In genomic region chr22:37819100-37819433, GRCh38 we compare ENCODE assay signal across 9 cellular contexts. TPM values are rescaled to one million over a fixed set of nuclear protein-coding genes. Genes with fewer than 3 reads are reported as not detected.
DNase-seq lines count a peak whose midpoint lies in the region; ATAC-seq lines count a peak whose summit lies in the region.
"Had no signal": no experiment of that assay in that cellular context is flagged by ENCODE, and none has a peak within 500 bp of the region (broad histone marks: within the 10 kb centered on the region; RNA-seq: fewer than 3 reads in every experiment).

No MANE protein-coding gene starts in this region.

- DNase-seq in H7 (no peak), immature natural killer cell (no peak), activated gamma-delta T cell (lab: John Stamatoyannopoulos, UW) (no peak)
- no peak for DNase-seq in activated naive CD8-positive, alpha-beta T cell treated with anti-CD3 and anti-CD28 coated beads, Interleukin-2, amount 10 ng/mL, durations not matched to agents 7 days and 5 days
- DNase-seq in stimulated activated effector memory CD8-positive, alpha-beta T cell treated with anti-CD3 and anti-CD28 coated beads, Interleukin-12 subunit alpha, Interleukin-12 subunit beta, amount 100 ng/mL, for 72 hours (ENCODE audit: low spot score in 2 of 2): no peak
- no peak for DNase-seq in activated CD8-positive, alpha-beta memory T cell treated with anti-CD3 and anti-CD28 coated beads for 24 hours
- no peak for DNase-seq in stimulated activated naive CD4-positive, alpha-beta T cell (lab: John Stamatoyannopoulos, UW)
- DNase-seq: NCI-H2171 had no signal

- peak overlapping the region; percentile 51 for H3K4me3 Mint-ChIP-seq in activated naive CD8-positive, alpha-beta T cell treated with anti-CD3 and anti-CD28 coated beads, Interleukin-2, amount 10 ng/mL, durations not matched to agents 7 days and 5 days
- H3K4me3 Mint-ChIP-seq in immature natural killer cell: peak overlapping the region; percentile 61 to 73 (median 65)
- H3K4me3 Mint-ChIP-seq in stimulated activated effector memory CD8-positive, alpha-beta T cell treated with anti-CD3 and anti-CD28 coated beads, Interleukin-12 subunit alpha, Interleukin-12 subunit beta, amount 100 ng/mL, for 72 hours: peak overlapping the region; percentile 50

- H3K4me1 Mint-ChIP-seq in activated naive CD8-positive, alpha-beta T cell treated with anti-CD3 and anti-CD28 coated beads, Interleukin-2, amount 10 ng/mL, durations not matched to agents 7 days and 5 days: peaks cover 13% of the 10 kb centered on the region
- H3K4me1 Mint-ChIP-seq in immature natural killer cell: peaks cover 11 to 16% of the 10 kb centered on the region in 2 donors
- peaks cover 8% of the 10 kb centered on the region for H3K4me1 Mint-ChIP-seq in stimulated activated effector memory CD8-positive, alpha-beta T cell treated with anti-CD3 and anti-CD28 coated beads, Interleukin-12 subunit alpha, Interleukin-12 subunit beta, amount 100 ng/mL, for 72 hours

- ATAC-seq in activated naive CD8-positive, alpha-beta T cell treated with anti-CD3 and anti-CD28 coated beads, Interleukin-2, amount 10 ng/mL, durations not matched to agents 7 days and 5 days (ENCODE audit: low read depth): no peak
- no peak for ATAC-seq in stimulated activated effector memory CD8-positive, alpha-beta T cell treated with anti-CD3 and anti-CD28 coated beads, Interleukin-12 subunit alpha, Interleukin-12 subunit beta, amount 100 ng/mL, for 72 hours
- ATAC-seq in HG03469 (IDR thresholded peaks at IDR 0.05; ENCODE audit: unreplicated experiment): no peak

- no peaks in the 10 kb centered on the region for H3K36me3 Mint-ChIP-seq in activated naive CD8-positive, alpha-beta T cell treated with anti-CD3 and anti-CD28 coated beads, Interleukin-2, amount 10 ng/mL, durations not matched to agents 7 days and 5 days
- H3K36me3 Mint-ChIP-seq in immature natural killer cell: no peaks in the 10 kb centered on the region
- H3K36me3 Mint-ChIP-seq in stimulated activated effector memory CD8-positive, alpha-beta T cell treated with anti-CD3 and anti-CD28 coated beads, Interleukin-12 subunit alpha, Interleukin-12 subunit beta, amount 100 ng/mL, for 72 hours: peaks cover 6% of the 10 kb centered on the region

- H3K36me3 ChIP-seq in H7 (replicated peaks; ENCODE audit: control insufficient read depth, insufficient read depth, low read length): peaks cover 8% of the 10 kb centered on the region

- H3K27me3 ChIP-seq in H7 (ENCODE audit: control insufficient read depth, insufficient read depth, low read length): peaks cover 31% of the 10 kb centered on the region

- POLR2A ChIA-PET in activated naive CD8-positive, alpha-beta T cell treated with anti-CD3 and anti-CD28 coated beads, Interleukin-2, amount 10 ng/mL, durations not matched to agents 7 days and 5 days (lab: Charles Lee): interaction anchor here (0.9 to 1.6 kb wide), 4 partner anchors 14 to 77 kb away, joined by 3 to 7 read pairs (median 4); partner anchors contain the start of gene ANKRD54

- no peaks in the 10 kb centered on the region for H3K9me3 Mint-ChIP-seq in activated naive CD8-positive, alpha-beta T cell treated with anti-CD3 and anti-CD28 coated beads, Interleukin-2, amount 10 ng/mL, durations not matched to agents 7 days and 5 days
- H3K9me3 Mint-ChIP-seq in immature natural killer cell: no peaks in the 10 kb centered on the region
- no peaks in the 10 kb centered on the region for H3K9me3 Mint-ChIP-seq in stimulated activated effector memory CD8-positive, alpha-beta T cell treated with anti-CD3 and anti-CD28 coated beads, Interleukin-12 subunit alpha, Interleukin-12 subunit beta, amount 100 ng/mL, for 72 hours

- peaks cover 32% of the 10 kb centered on the region for H3K27me3 Mint-ChIP-seq in activated naive CD8-positive, alpha-beta T cell treated with anti-CD3 and anti-CD28 coated beads, Interleukin-2, amount 10 ng/mL, durations not matched to agents 7 days and 5 days
- peaks cover 5 to 9% (median 8%) of the 10 kb centered on the region in 3 donors for H3K27me3 Mint-ChIP-seq in immature natural killer cell (ENCODE audit: low read depth in 3 of 3)

- H3K27ac Mint-ChIP-seq in activated naive CD8-positive, alpha-beta T cell treated with anti-CD3 and anti-CD28 coated beads, Interleukin-2, amount 10 ng/mL, durations not matched to agents 7 days and 5 days: no peak overlapping the region
- H3K27ac Mint-ChIP-seq in immature natural killer cell: no peak overlapping the region
- H3K27ac Mint-ChIP-seq in stimulated activated effector memory CD8-positive, alpha-beta T cell treated with anti-CD3 and anti-CD28 coated beads, Interleukin-12 subunit alpha, Interleukin-12 subunit beta, amount 100 ng/mL, for 72 hours: no peak overlapping the region

- peak overlapping the region; percentile 49 for H3K4me3 ChIP-seq in H7 (ENCODE audit: insufficient read depth, low read depth, low read length)

RNA-seq across cellular contexts. Expression of gene GALR3, which starts 4.1 kb away (rescaled TPM):
- not detected in 2 replicates for total RNA-seq in H7 (2014; rRNA removed; shearing (Covaris generic))
- not detected for total RNA-seq in activated naive CD8-positive, alpha-beta T cell treated with anti-CD3 and anti-CD28 coated beads, Interleukin-2, amount 10 ng/mL, durations not matched to agents 7 days and 5 days
- not detected for polyA plus RNA-seq in immature natural killer cell

RNA-seq across cellular contexts. Expression of gene GCAT, which starts 11.3 kb away (rescaled TPM):
- total RNA-seq in H7 (2014; rRNA removed; shearing (Covaris generic)): 35.1 and 45.0 TPM in 2 replicates
- total RNA-seq in activated naive CD8-positive, alpha-beta T cell treated with anti-CD3 and anti-CD28 coated beads, Interleukin-2, amount 10 ng/mL, durations not matched to agents 7 days and 5 days: 10 to 100 TPM in 1 of 2 experiments, 1 to 10 TPM in 1; 9.8 to 10.1 TPM
- under 1 TPM in 2 of 3 donors, not detected in 1; 0.64 to 0.71 TPM for polyA plus RNA-seq in immature natural killer cell

RNA-seq across cellular contexts. Expression of gene ANKRD54, which starts 25.1 kb away (rescaled TPM):
- 16.9 and 25.2 TPM in 2 replicates for total RNA-seq in H7 (2014; rRNA removed; shearing (Covaris generic))
- 10 to 100 TPM; 22.2 to 23.3 TPM for total RNA-seq in activated naive CD8-positive, alpha-beta T cell treated with anti-CD3 and anti-CD28 coated beads, Interleukin-2, amount 10 ng/mL, durations not matched to agents 7 days and 5 days
- polyA plus RNA-seq in immature natural killer cell: 10 to 100 TPM in 2 of 3 donors, 1 to 10 TPM in 1; 6.2 to 15.8 (median 12.4) TPM

RNA-seq across cellular contexts. Expression of gene EIF3L, which starts 30.2 kb away (rescaled TPM):
- total RNA-seq in H7 (2014; rRNA removed; shearing (Covaris generic)): 652 and 748 TPM in 2 replicates
- total RNA-seq in activated naive CD8-positive, alpha-beta T cell treated with anti-CD3 and anti-CD28 coated beads, Interleukin-2, amount 10 ng/mL, durations not matched to agents 7 days and 5 days: 100 to 1,000 TPM; 328 to 368 TPM
- 100 to 1,000 TPM; 167 to 215 (median 185) TPM for polyA plus RNA-seq in immature natural killer cell
